Comparison of ENCODE assay signal across 11 cellular contexts in genomic region chr9:104864675-104865104, GRCh38.
DNase-seq lines count a peak whose midpoint lies in the region; TF ChIP-seq lines count a peak whose summit lies in the region.
"Had no signal": no experiment of that assay in that cellular context is flagged by ENCODE, and none has a peak within 500 bp of the region (broad histone marks: within the 10 kb centered on the region; RNA-seq: fewer than 3 reads in every experiment).

No MANE protein-coding gene starts in this region.

- H3K27ac ChIP-seq in BLaER1 (peak overlapping the region; percentile 65; the same call in 1 of the 2 replicates), SK-N-MC (no peak overlapping the region), sigmoid colon (peak overlapping the region; percentile 5 to 79 (median 67))
- H3K27ac ChIP-seq: VCaP had no signal

- no peak overlapping the region for H3K4me3 ChIP-seq in BLaER1
- H3K4me3 ChIP-seq in SK-N-MC, result no peak overlapping the region
- no peak overlapping the region for H3K4me3 ChIP-seq in fibroblast of the aortic adventitia (ENCODE audit: low read depth, low read length)
- no peak overlapping the region for H3K4me3 ChIP-seq in sigmoid colon

- H3K4me1 ChIP-seq in BLaER1 (peaks cover 67% of the 10 kb centered on the region), sigmoid colon (peaks cover 0 to 79% (median 76%) of the 10 kb centered on the region in 4 donors)

- intact Hi-C loops in sigmoid colon (cut with DNase I), result loop anchor here (5.0 to 10.0 kb wide), 6 partner anchors 43 to 553 kb away; partner anchors contain the start of genes ABCA1 and SLC44A1

- no peaks in the 10 kb centered on the region for H3K36me3 Mint-ChIP-seq in T-helper 2 cell treated with Interferon-gamma antibody and Interleukin-4, amounts not matched to agents 5 μg/mL and 100 μg/mL, for 36 hours (ENCODE audit: low read depth)

- no peak for TF ChIP-seq POLR2A in sigmoid colon (IDR thresholded peaks at IDR 0.05)

- TF ChIP-seq CTCF in fibroblast of the aortic adventitia (IDR thresholded peaks at IDR 0.05; ENCODE audit: insufficient read depth, low read length) (no peak), sigmoid colon (IDR thresholded peaks at IDR 0.05) (no peak)

- H3K9me3 ChIP-seq in BLaER1, result no peaks in the 10 kb centered on the region
- H3K9me3 ChIP-seq in SK-N-MC (ENCODE audit: low read depth, low read length), result no peaks in the 10 kb centered on the region
- H3K9me3 ChIP-seq in sigmoid colon, result no peaks in the 10 kb centered on the region

- H4K20me1 ChIP-seq in BLaER1, result peaks cover 98% of the 10 kb centered on the region

- H3K4me2 ChIP-seq in BLaER1, result peak overlapping the region; percentile 57

- H3K4me1 Mint-ChIP-seq in T-helper 2 cell treated with Interferon-gamma antibody and Interleukin-4, amounts not matched to agents 5 μg/mL and 100 μg/mL, for 36 hours (ENCODE audit: low read depth), result no peaks in the 10 kb centered on the region

- H3K9ac ChIP-seq in BLaER1 (no peak overlapping the region; the same call in 1 of the 2 replicates), SK-N-MC (ENCODE audit: insufficient read length) (no peak overlapping the region)

- DNase-seq in SK-N-MC (ENCODE audit: low read depth, low spot score), result peak; percentile 2
- DNase-seq in fibroblast of the aortic adventitia (ENCODE audit: low read depth), result peak; percentile 87
- DNase-seq in sigmoid colon, result no peak
- DNase-seq in stimulated activated naive CD4-positive, alpha-beta T cell (lab: John Stamatoyannopoulos, UW), result no peak
- DNase-seq in T-helper 2 cell, result no peak
- no peak for DNase-seq in T-helper 2 cell treated with Interferon-gamma antibody and Interleukin-4, amounts not matched to agents 5 μg/mL and 100 μg/mL, for 36 hours (ENCODE audit: low spot score)
- no peak for DNase-seq in stimulated activated CD4-positive, alpha-beta T cell treated with anti-CD3 and anti-CD28 coated beads, Interleukin-2, amount 100 ng/mL, for 24 hours
- DNase-seq: C1 segment of cervical spinal cord, NCI-H226 had no signal

- no peak for TF ChIP-seq EP300 in sigmoid colon (IDR thresholded peaks at IDR 0.05)

- WGBS in sigmoid colon, 2 donors, result 75 to 81% methylated on average over 5 of the region's 5 CpGs

- no peaks in the 10 kb centered on the region for H3K27me3 Mint-ChIP-seq in T-helper 2 cell treated with Interferon-gamma antibody and Interleukin-4, amounts not matched to agents 5 μg/mL and 100 μg/mL, for 36 hours (ENCODE audit: low read depth)

- no peak overlapping the region for H3K4me3 Mint-ChIP-seq in T-helper 2 cell treated with Interferon-gamma antibody and Interleukin-4, amounts not matched to agents 5 μg/mL and 100 μg/mL, for 36 hours

- no peak overlapping the region for H3K27ac Mint-ChIP-seq in T-helper 2 cell treated with Interferon-gamma antibody and Interleukin-4, amounts not matched to agents 5 μg/mL and 100 μg/mL, for 36 hours

- H3K9me3 Mint-ChIP-seq in T-helper 2 cell treated with Interferon-gamma antibody and Interleukin-4, amounts not matched to agents 5 μg/mL and 100 μg/mL, for 36 hours, result no peaks in the 10 kb centered on the region

- H3K36me3 ChIP-seq in BLaER1 (peaks cover 76% of the 10 kb centered on the region), SK-N-MC (ENCODE audit: insufficient read depth, low read length) (no peaks in the 10 kb centered on the region), sigmoid colon (peaks cover 0 to 47% (median 27%) of the 10 kb centered on the region in 4 donors)

- no peaks in the 10 kb centered on the region for H3K27me3 ChIP-seq in BLaER1
- no peaks in the 10 kb centered on the region for H3K27me3 ChIP-seq in sigmoid colon

Comparison
In these comparisons a context has a peak if more than half of its experiments do, and no peak if none do; other contexts are left out.
1. DNase-seq: peak in SK-N-MC (single experiment) and fibroblast of the aortic adventitia (single experiment); none in sigmoid colon (single experiment), stimulated activated naive CD4-positive, alpha-beta T cell (0 of 6), T-helper 2 cell (0 of 5), T-helper 2 cell treated with Interferon-gamma antibody and Interleukin-4, amounts not matched to agents 5 μg/mL and 100 μg/mL, for 36 hours (single experiment) and stimulated activated CD4-positive, alpha-beta T cell treated with anti-CD3 and anti-CD28 coated beads, Interleukin-2, amount 100 ng/mL, for 24 hours (0 of 2).